ENCODE assay signal across 9 cellular contexts in genomic region chr5:39376293-39376714, GRCh38. TPM values are rescaled to one million over a fixed set of nuclear protein-coding genes. Genes with fewer than 3 reads are reported as not detected.
DNase-seq lines count a peak whose midpoint lies in the region; ATAC-seq and TF ChIP-seq lines count a peak whose summit lies in the region.
"Had no signal": no experiment of that assay in that cellular context is flagged by ENCODE, and none has a peak within 500 bp of the region (broad histone marks: within the 10 kb centered on the region; RNA-seq: fewer than 3 reads in every experiment).

No MANE protein-coding gene starts in this region.

- intact Hi-C loops in Caco-2 (cut with micrococcal nuclease; ENCODE audit: unreplicated experiment), result loop anchor here (1.0 kb wide), 3 partner anchors 51 to 194 kb away; no protein-coding TSS in a partner anchor
- intact Hi-C loops in activated T-helper 1 cell treated with anti-CD3 and anti-CD28 coated beads, Interleukin-12 subunit alpha, Interleukin-12 subunit beta, Interleukin-2, Interleukin-4 antibody, amounts not matched to agents 30 ng/mL and 10 ng/mL and 1 ng/mL, durations not matched to agents 14 hours and 24 hours and 36 hours (cut with micrococcal nuclease), result loop anchor here (1.0 to 10.0 kb wide), 4 partner anchors 158 to 232 kb away; no protein-coding TSS in a partner anchor

- peaks cover 96% of the 10 kb centered on the region for H3K36me3 Mint-ChIP-seq in Caco-2 (ENCODE audit: insufficient read depth, unreplicated experiment)
- H3K36me3 Mint-ChIP-seq in activated T-helper 1 cell treated with anti-CD3 and anti-CD28 coated beads, Interleukin-12 subunit alpha, Interleukin-12 subunit beta, Interleukin-2, Interleukin-4 antibody, amounts not matched to agents 30 ng/mL and 10 ng/mL and 1 ng/mL, durations not matched to agents 14 hours and 24 hours and 36 hours (ENCODE audit: low read depth), result no peaks in the 10 kb centered on the region

- POLR2A ChIA-PET in Caco-2 (lab: Charles Lee), result interaction anchor here (0.8 kb wide), 1 partner anchor 171 kb away, joined by 3 read pairs; no protein-coding TSS in a partner anchor

- H3K36me3 ChIP-seq in Caco-2 (ENCODE audit: control insufficient read depth, insufficient read depth, low read length) (peaks cover 1% of the 10 kb centered on the region), cardiac muscle cell (no peaks in the 10 kb centered on the region)

- peak; percentile 51 to 76 for DNase-seq in Caco-2
- peak; percentile 2 for DNase-seq in NCI-H82 treated with DMSO at 0.1 percent for 48 hours (lab: John Stamatoyannopoulos, UW; ENCODE audit: unreplicated experiment)
- peak; percentile 17 for DNase-seq in activated T-helper 1 cell treated with anti-CD3 and anti-CD28 coated beads, Interleukin-12 subunit alpha, Interleukin-12 subunit beta, Interleukin-2, Interleukin-4 antibody, amounts not matched to agents 30 ng/mL and 10 ng/mL and 1 ng/mL, durations not matched to agents 14 hours and 24 hours and 36 hours (ENCODE audit: low spot score)
- DNase-seq in cardiac muscle cell (ENCODE audit: low read depth in 1 of 2, low spot score in 1 of 2), result peak; percentile 59 to 68
- DNase-seq in retina, result peak; percentile 57

- H3K4me1 Mint-ChIP-seq in Caco-2 (ENCODE audit: low read depth, unreplicated experiment), result peaks cover 13% of the 10 kb centered on the region
- H3K4me1 Mint-ChIP-seq in activated T-helper 1 cell treated with anti-CD3 and anti-CD28 coated beads, Interleukin-12 subunit alpha, Interleukin-12 subunit beta, Interleukin-2, Interleukin-4 antibody, amounts not matched to agents 30 ng/mL and 10 ng/mL and 1 ng/mL, durations not matched to agents 14 hours and 24 hours and 36 hours (ENCODE audit: low read depth), result no peaks in the 10 kb centered on the region

- H3K4me1 ChIP-seq in Caco-2 (peaks cover 18% of the 10 kb centered on the region), cardiac muscle cell (ENCODE audit: low read depth) (no peaks in the 10 kb centered on the region)

- no peaks in the 10 kb centered on the region for H3K9me3 Mint-ChIP-seq in Caco-2 (ENCODE audit: unreplicated experiment)
- H3K9me3 Mint-ChIP-seq in activated T-helper 1 cell treated with anti-CD3 and anti-CD28 coated beads, Interleukin-12 subunit alpha, Interleukin-12 subunit beta, Interleukin-2, Interleukin-4 antibody, amounts not matched to agents 30 ng/mL and 10 ng/mL and 1 ng/mL, durations not matched to agents 14 hours and 24 hours and 36 hours, result no peaks in the 10 kb centered on the region

- no peak overlapping the region for H3K4me3 Mint-ChIP-seq in Caco-2 (ENCODE audit: unreplicated experiment)
- no peak overlapping the region for H3K4me3 Mint-ChIP-seq in activated T-helper 1 cell treated with anti-CD3 and anti-CD28 coated beads, Interleukin-12 subunit alpha, Interleukin-12 subunit beta, Interleukin-2, Interleukin-4 antibody, amounts not matched to agents 30 ng/mL and 10 ng/mL and 1 ng/mL, durations not matched to agents 14 hours and 24 hours and 36 hours

- H3K9me3 ChIP-seq in Caco-2 (no peaks in the 10 kb centered on the region), cardiac muscle cell (ENCODE audit: low read depth) (no peaks in the 10 kb centered on the region)

- TF ChIP-seq CTCF in Caco-2 (IDR thresholded peaks at IDR 0.05; ENCODE audit: insufficient read depth in 1 of 2, low read depth in 1 of 2, low read length in 1 of 2, severe bottlenecking in 1 of 2, unreplicated experiment in 1 of 2) (peak; percentile 70 to 79), cardiac muscle cell (IDR thresholded peaks at IDR 0.05; ENCODE audit: low read depth, low read length) (peak; percentile 75)

- H3K4me3 ChIP-seq in Caco-2 (ENCODE audit: low read depth, low read length), result no peak overlapping the region
- H3K4me3 ChIP-seq in cardiac muscle cell, result no peak overlapping the region

- no peak overlapping the region for H3K27ac ChIP-seq in cardiac muscle cell

- no peaks in the 10 kb centered on the region for H3K27me3 Mint-ChIP-seq in Caco-2 (ENCODE audit: insufficient read depth, unreplicated experiment)
- H3K27me3 Mint-ChIP-seq in activated T-helper 1 cell treated with anti-CD3 and anti-CD28 coated beads, Interleukin-12 subunit alpha, Interleukin-12 subunit beta, Interleukin-2, Interleukin-4 antibody, amounts not matched to agents 30 ng/mL and 10 ng/mL and 1 ng/mL, durations not matched to agents 14 hours and 24 hours and 36 hours (ENCODE audit: insufficient read depth), result peaks cover 9% of the 10 kb centered on the region

- ATAC-seq in GM19351 (IDR thresholded peaks at IDR 0.05; ENCODE audit: unreplicated experiment) (peak; percentile 85), HG03520 (IDR thresholded peaks at IDR 0.05; ENCODE audit: unreplicated experiment) (peak; percentile 80), GM18870 (IDR thresholded peaks at IDR 0.05; ENCODE audit: unreplicated experiment) (no peak)

- H3K27me3 ChIP-seq in Caco-2 (replicated peaks; ENCODE audit: control insufficient read depth, insufficient read depth, low read length) (no peaks in the 10 kb centered on the region), cardiac muscle cell (no peaks in the 10 kb centered on the region)

- no TSS peak for BruUV-seq in Caco-2 (replicated peaks; lab: Mats Ljungman, UMichigan)

- CTCF ChIA-PET in Caco-2 (lab: Charles Lee), result interaction anchor here (0.5 to 2.6 kb wide), 17 partner anchors 9 to 301 kb away, joined by 3 to 67 read pairs (median 4); partner anchors contain the start of gene DAB2

- H3K27ac Mint-ChIP-seq in Caco-2 (ENCODE audit: unreplicated experiment), result no peak overlapping the region
- H3K27ac Mint-ChIP-seq in activated T-helper 1 cell treated with anti-CD3 and anti-CD28 coated beads, Interleukin-12 subunit alpha, Interleukin-12 subunit beta, Interleukin-2, Interleukin-4 antibody, amounts not matched to agents 30 ng/mL and 10 ng/mL and 1 ng/mL, durations not matched to agents 14 hours and 24 hours and 36 hours, result no peak overlapping the region

RNA-seq across cellular contexts. Expression of gene C9, which starts 12.0 kb away (rescaled TPM):
- total RNA-seq in Caco-2 (2022) (0.39 and 0.41 TPM in 2 replicates), cardiac muscle cell (not detected in 2 replicates)
- not detected in 2 replicates for total RNA-seq in activated T-helper 1 cell treated with anti-CD3 and anti-CD28 coated beads, Interleukin-12 subunit alpha, Interleukin-12 subunit beta, Interleukin-2, Interleukin-4 antibody, amounts not matched to agents 30 ng/mL and 10 ng/mL and 1 ng/mL, durations not matched to agents 14 hours and 24 hours and 36 hours
- polyA plus RNA-seq in cardiac muscle cell, result not detected in 2 replicates
- total RNA-seq: T-helper 2 cell treated with Interferon-gamma antibody and Interleukin-4, amounts not matched to agents 100 ng/mL and 5 ng/mL, for 36 hours had no signal

RNA-seq across cellular contexts. Expression of gene DAB2, which starts 48.5 kb away (rescaled TPM):
- total RNA-seq in Caco-2 (2022) (133 and 135 TPM in 2 replicates), cardiac muscle cell (7.5 and 11.4 TPM in 2 replicates)
- not detected in 2 replicates for total RNA-seq in activated T-helper 1 cell treated with anti-CD3 and anti-CD28 coated beads, Interleukin-12 subunit alpha, Interleukin-12 subunit beta, Interleukin-2, Interleukin-4 antibody, amounts not matched to agents 30 ng/mL and 10 ng/mL and 1 ng/mL, durations not matched to agents 14 hours and 24 hours and 36 hours
- polyA plus RNA-seq in cardiac muscle cell, result 8.7 and 13.2 TPM in 2 replicates
- total RNA-seq: T-helper 2 cell treated with Interferon-gamma antibody and Interleukin-4, amounts not matched to agents 100 ng/mL and 5 ng/mL, for 36 hours had no signal

Comparison
In these comparisons a context has a peak if more than half of its experiments do, and no peak if none do; other contexts are left out.
1. DNase-seq: peak in every context shown above with its lines; median percentile 64 in Caco-2; 64 in cardiac muscle cell; 57 in retina; 17 in activated T-helper 1 cell treated with anti-CD3 and anti-CD28 coated beads, Interleukin-12 subunit alpha, Interleukin-12 subunit beta, Interleukin-2, Interleukin-4 antibody, amounts not matched to agents 30 ng/mL and 10 ng/mL and 1 ng/mL, durations not matched to agents 14 hours and 24 hours and 36 hours; 2 in NCI-H82 treated with DMSO at 0.1 percent for 48 hours.